Comparison of ENCODE assay signal across 28 cellular contexts in genomic region chr1:92790081-92790480, GRCh38.
"Had no signal": no experiment of that assay in that cellular context is flagged by ENCODE, and none has a peak within 500 bp of the region (broad histone marks: within the 10 kb centered on the region; RNA-seq: fewer than 3 reads in every experiment).

No MANE protein-coding gene starts in this region.

- DNase-seq: naive thymus-derived CD4-positive, alpha-beta T cell; natural killer cell; occipital lobe; ovary; posterior cingulate gyrus; psoas muscle; right cardiac atrium; small intestine; stimulated activated CD4-positive, alpha-beta T cell treated with anti-CD3 and anti-CD28 coated beads, Interleukin-15, amount 100 ng/mL, for 24 hours; stimulated activated CD4-positive, alpha-beta T cell treated with anti-CD3 and anti-CD28 coated beads, Interleukin-2, amount 100 ng/mL, for 24 hours; stimulated activated CD4-positive, alpha-beta T cell treated with anti-CD3 and anti-CD28 coated beads, Interleukin-2, amount 100 ng/mL, for 48 hours; stimulated activated CD4-positive, alpha-beta T cell treated with anti-CD3 and anti-CD28 coated beads, Interleukin-4, amount 100 ng/mL, for 24 hours; stimulated activated naive B cell treated with anti-CD40 and anti-IgM and Interleukin-4, amounts not matched to agents 10 μg/mL and 1 μg/mL and 100 μg/mL, for 72 hours; stimulated activated naive CD4-positive, alpha-beta T cell treated with Interleukin-2 at 50 U/mL for 16 hours; stomach; thyroid gland; trophoblast cell; uterus had no signal

- H3K9ac ChIP-seq: neural progenitor cell, parathyroid adenoma had no signal

- H3K9me3 Mint-ChIP-seq: natural killer cell; nephron; neural progenitor cell; stimulated activated effector memory CD8-positive, alpha-beta T cell treated with anti-CD3 and anti-CD28 coated beads, Interleukin-12 subunit alpha, Interleukin-12 subunit beta, amount 100 ng/mL, for 72 hours; stimulated activated naive B cell treated with anti-CD40 and anti-IgM and Interleukin-4, amounts not matched to agents 10 μg/mL and 1 μg/mL and 100 μg/mL, for 72 hours; stimulated activated naive CD8-positive, alpha-beta T cell treated with anti-CD3 and anti-CD28 coated beads, Interleukin-15, Interleukin-2, amounts not matched to agents 100 ng/mL and 50 ng/mL, for 24 hours had no signal

- H3K4me3 ChIP-seq: neural progenitor cell, ovary, psoas muscle, stomach, thoracic aorta, thyroid gland, tibial nerve, upper lobe of left lung, uterus had no signal

- ATAC-seq: naive thymus-derived CD4-positive, alpha-beta T cell; natural killer cell; psoas muscle; right cardiac atrium; sciatic nerve; stimulated activated naive B cell treated with anti-CD40 and anti-IgM and Interleukin-4, amounts not matched to agents 10 μg/mL and 1 μg/mL and 100 μg/mL, for 72 hours had no signal

- H3K27me3 ChIP-seq: ovary, stomach, thyroid gland, tibial nerve, upper lobe of left lung, uterus had no signal

- H3K4me3 Mint-ChIP-seq: naive thymus-derived CD4-positive, alpha-beta T cell; natural killer cell; nephron; neural progenitor cell; stimulated activated effector memory CD8-positive, alpha-beta T cell treated with anti-CD3 and anti-CD28 coated beads, Interleukin-12 subunit alpha, Interleukin-12 subunit beta, amount 100 ng/mL, for 72 hours; stimulated activated naive B cell treated with anti-CD40 and anti-IgM and Interleukin-4, amounts not matched to agents 10 μg/mL and 1 μg/mL and 100 μg/mL, for 72 hours; stimulated activated naive CD8-positive, alpha-beta T cell treated with anti-CD3 and anti-CD28 coated beads, Interleukin-15, Interleukin-2, amounts not matched to agents 100 ng/mL and 50 ng/mL, for 24 hours had no signal

- H3K27ac ChIP-seq: neural progenitor cell, ovary, parathyroid adenoma, psoas muscle, stomach, thoracic aorta, thyroid gland, tibial nerve, upper lobe of left lung, uterus had no signal

- H3K36me3 Mint-ChIP-seq: naive thymus-derived CD4-positive, alpha-beta T cell; natural killer cell; neural progenitor cell; stimulated activated effector memory CD8-positive, alpha-beta T cell treated with anti-CD3 and anti-CD28 coated beads, Interleukin-12 subunit alpha, Interleukin-12 subunit beta, amount 100 ng/mL, for 72 hours; stimulated activated naive B cell treated with anti-CD40 and anti-IgM and Interleukin-4, amounts not matched to agents 10 μg/mL and 1 μg/mL and 100 μg/mL, for 72 hours had no signal

- H2AFZ ChIP-seq: neural progenitor cell, parathyroid adenoma had no signal

- H3K36me3 ChIP-seq: neural progenitor cell, ovary, stomach, thoracic aorta, thyroid gland, tibial nerve, upper lobe of left lung, uterus had no signal

- H3K4me1 ChIP-seq: parathyroid adenoma, psoas muscle, uterus had no signal

- H3K4me2 ChIP-seq: neural progenitor cell had no signal

- H3K27ac Mint-ChIP-seq: naive thymus-derived CD4-positive, alpha-beta T cell; natural killer cell; nephron; neural progenitor cell; progenitor cell of endocrine pancreas; stimulated activated effector memory CD8-positive, alpha-beta T cell treated with anti-CD3 and anti-CD28 coated beads, Interleukin-12 subunit alpha, Interleukin-12 subunit beta, amount 100 ng/mL, for 72 hours; stimulated activated naive B cell treated with anti-CD40 and anti-IgM and Interleukin-4, amounts not matched to agents 10 μg/mL and 1 μg/mL and 100 μg/mL, for 72 hours; stimulated activated naive CD8-positive, alpha-beta T cell treated with anti-CD3 and anti-CD28 coated beads, Interleukin-15, Interleukin-2, amounts not matched to agents 100 ng/mL and 50 ng/mL, for 24 hours had no signal

- H3K9me3 ChIP-seq: ovary, stomach, thoracic aorta, thyroid gland, tibial nerve, upper lobe of left lung, uterus had no signal
